ENCODE assay signal across 17 cellular contexts in the genomic region with DNA sequence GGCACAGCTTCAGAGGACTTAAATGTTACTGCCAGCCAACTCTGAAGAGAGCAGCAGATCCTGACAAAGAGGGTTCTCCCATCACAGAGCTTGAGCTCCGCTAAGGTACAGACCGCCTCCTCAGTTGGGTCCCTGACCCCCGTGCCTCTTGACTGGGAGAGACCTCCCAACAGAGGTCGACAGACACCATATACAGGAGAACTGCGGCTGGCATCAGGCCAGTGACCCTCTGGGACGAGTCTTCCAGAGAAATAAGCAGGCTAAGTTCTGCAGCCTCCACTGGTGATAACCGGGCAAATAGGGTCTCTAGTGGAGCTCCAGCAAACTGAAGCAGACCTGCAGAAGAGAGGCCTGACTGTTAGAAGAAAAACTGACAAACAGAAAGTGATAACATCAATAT.
DNase-seq lines count a peak whose midpoint lies in the region; ATAC-seq and TF ChIP-seq lines count a peak whose summit lies in the region.
"Had no signal": no experiment of that assay in that cellular context is flagged by ENCODE, and none has a peak within 500 bp of the region (broad histone marks: within the 10 kb centered on the region; RNA-seq: fewer than 3 reads in every experiment).

No MANE protein-coding gene starts in this region.

- H3K4me1 ChIP-seq in right atrium auricular region (no peaks in the 10 kb centered on the region), neuronal stem cell (ENCODE audit: control insufficient read depth in 2 of 2, insufficient read depth in 1 of 2, low read depth in 1 of 2, low read length in 2 of 2) (no peaks in the 10 kb centered on the region), upper lobe of right lung (no peaks in the 10 kb centered on the region)
- H3K4me1 ChIP-seq: Caco-2 had no signal

- H3K9me3 ChIP-seq in right atrium auricular region (peaks cover 0 to 14% of the 10 kb centered on the region in 2 donors), neuronal stem cell (replicated peaks in 1 of 2; ENCODE audit: control insufficient read depth in 2 of 2, insufficient read depth in 1 of 2, low read depth in 1 of 2, low read length in 2 of 2) (no peaks in the 10 kb centered on the region), upper lobe of right lung (no peaks in the 10 kb centered on the region)
- H3K9me3 ChIP-seq: Caco-2 had no signal

- no peak overlapping the region for H3K14ac ChIP-seq in neuronal stem cell (ENCODE audit: low read length)

- H4K91ac ChIP-seq in neuronal stem cell (ENCODE audit: low read depth, low read length, poor library complexity), result no peak overlapping the region

- TF ChIP-seq CTCF in right atrium auricular region (IDR thresholded peaks at IDR 0.05), result no peak
- no peak for TF ChIP-seq CTCF in upper lobe of right lung (IDR thresholded peaks at IDR 0.05)

- H3K4me3 ChIP-seq in right atrium auricular region (no peak overlapping the region), neuronal stem cell (ENCODE audit: low read length in 2 of 2) (no peak overlapping the region), upper lobe of right lung (no peak overlapping the region)
- H3K4me3 ChIP-seq: BLaER1 treated with 17β-estradiol and CSF1 and Interleukin-3, amounts not matched to agents 10 nM and 100 nM had no signal

- H4K8ac ChIP-seq in neuronal stem cell (ENCODE audit: low read depth, low read length), result no peak overlapping the region

- H3K18ac ChIP-seq in neuronal stem cell (ENCODE audit: low read length), result no peak overlapping the region

- no peaks in the 10 kb centered on the region for H3K79me1 ChIP-seq in neuronal stem cell (ENCODE audit: low read depth, low read length)

- intact Hi-C loops in Right ventricle myocardium superior (cut with DNase I), result no loop called here
- intact Hi-C loops in upper lobe of right lung (cut with DNase I), result no loop called here

- no peak overlapping the region for H3K4me2 ChIP-seq in neuronal stem cell (ENCODE audit: insufficient read depth, low read length, poor library complexity, severe bottlenecking)
- H3K4me2 ChIP-seq: BLaER1 treated with 17β-estradiol and CSF1 and Interleukin-3, amounts not matched to agents 10 nM and 100 nM had no signal

- H3K4ac ChIP-seq in neuronal stem cell (ENCODE audit: low read length), result no peak overlapping the region

- no CpG with 5 or more reads among the region's 7 CpGs for WGBS in neuronal stem cell (ENCODE audit: extremely low coverage in 2 of 2, insufficient read length in 2 of 2, insufficient replicate concordance in 1 of 2), 2 donors

- H3K9ac ChIP-seq in neuronal stem cell (ENCODE audit: low read depth, low read length, poor library complexity), result no peak overlapping the region
- H3K9ac ChIP-seq: BLaER1 treated with 17β-estradiol and CSF1 and Interleukin-3, amounts not matched to agents 10 nM and 100 nM had no signal

- no peak overlapping the region for H2BK120ac ChIP-seq in neuronal stem cell (ENCODE audit: low read depth, low read length)

- H3K36me3 ChIP-seq in right atrium auricular region (no peaks in the 10 kb centered on the region), neuronal stem cell (replicated peaks in 1 of 2; ENCODE audit: control insufficient read depth in 2 of 2, insufficient read depth in 2 of 2, low read length in 2 of 2) (no peaks in the 10 kb centered on the region), upper lobe of right lung (no peaks in the 10 kb centered on the region)
- H3K36me3 ChIP-seq: BLaER1 treated with 17β-estradiol and CSF1 and Interleukin-3, amounts not matched to agents 10 nM and 100 nM had no signal

- ATAC-seq in Right ventricle myocardium superior (ENCODE audit: poor library complexity) (no peak), upper lobe of right lung (no peak)
- ATAC-seq: CD8-positive, alpha-beta T cell had no signal

- H3K27me3 ChIP-seq in right atrium auricular region (no peaks in the 10 kb centered on the region), neuronal stem cell (ENCODE audit: control insufficient read depth in 3 of 3, insufficient read depth in 3 of 3, low read depth in 1 of 3, low read length in 3 of 3) (no peaks in the 10 kb centered on the region), upper lobe of right lung (no peaks in the 10 kb centered on the region)
- H3K27me3 ChIP-seq: BLaER1 treated with 17β-estradiol and CSF1 and Interleukin-3, amounts not matched to agents 10 nM and 100 nM had no signal

- DNase-seq in Right ventricle myocardium superior (peak; percentile 37), right atrium auricular region (ENCODE audit: low spot score) (no peak), neuronal stem cell (ENCODE audit: low spot score) (no peak), upper lobe of right lung (peak; percentile 38), AG08395 (ENCODE audit: low spot score) (no peak)
- DNase-seq in effector CD4-positive, alpha-beta T cell, result no peak
- DNase-seq: 8988T; ACHN; AML-193; Caco-2; Calu3; CD4-positive, alpha-beta T cell; CD8-positive, alpha-beta T cell; DMS79 treated with DMSO at 0.1 percent for 48 hours; GF-D8 had no signal

- H2BK15ac ChIP-seq in neuronal stem cell (ENCODE audit: low read length), result no peak overlapping the region

- H2BK5ac ChIP-seq in neuronal stem cell (ENCODE audit: low read length), result no peak overlapping the region

- H2AFZ ChIP-seq in neuronal stem cell (ENCODE audit: low read length), result no peak overlapping the region

- no peak overlapping the region for H2BK12ac ChIP-seq in neuronal stem cell (ENCODE audit: low read length)

- H3K27ac ChIP-seq in right atrium auricular region (no peak overlapping the region), neuronal stem cell (replicated peaks; ENCODE audit: low read length) (no peak overlapping the region), upper lobe of right lung (no peak overlapping the region)
- H3K27ac ChIP-seq: BLaER1 treated with 17β-estradiol and CSF1 and Interleukin-3, amounts not matched to agents 10 nM and 100 nM; C4-2B had no signal

- H3K23ac ChIP-seq in neuronal stem cell (ENCODE audit: low read depth, low read length, poor library complexity), result no peak overlapping the region

- H2AK5ac ChIP-seq in neuronal stem cell (ENCODE audit: low read depth, low read length), result peak overlapping the region; percentile 28

Comparison
In these comparisons a context has a peak if more than half of its experiments do, and no peak if none do; other contexts are left out.
1. DNase-seq: peak in Right ventricle myocardium superior (single experiment) and upper lobe of right lung (single experiment); none in right atrium auricular region (single experiment), neuronal stem cell (single experiment), effector CD4-positive, alpha-beta T cell (single experiment) and AG08395 (single experiment).